8 cellular contexts compared by ENCODE assay signal in the genomic region with DNA sequence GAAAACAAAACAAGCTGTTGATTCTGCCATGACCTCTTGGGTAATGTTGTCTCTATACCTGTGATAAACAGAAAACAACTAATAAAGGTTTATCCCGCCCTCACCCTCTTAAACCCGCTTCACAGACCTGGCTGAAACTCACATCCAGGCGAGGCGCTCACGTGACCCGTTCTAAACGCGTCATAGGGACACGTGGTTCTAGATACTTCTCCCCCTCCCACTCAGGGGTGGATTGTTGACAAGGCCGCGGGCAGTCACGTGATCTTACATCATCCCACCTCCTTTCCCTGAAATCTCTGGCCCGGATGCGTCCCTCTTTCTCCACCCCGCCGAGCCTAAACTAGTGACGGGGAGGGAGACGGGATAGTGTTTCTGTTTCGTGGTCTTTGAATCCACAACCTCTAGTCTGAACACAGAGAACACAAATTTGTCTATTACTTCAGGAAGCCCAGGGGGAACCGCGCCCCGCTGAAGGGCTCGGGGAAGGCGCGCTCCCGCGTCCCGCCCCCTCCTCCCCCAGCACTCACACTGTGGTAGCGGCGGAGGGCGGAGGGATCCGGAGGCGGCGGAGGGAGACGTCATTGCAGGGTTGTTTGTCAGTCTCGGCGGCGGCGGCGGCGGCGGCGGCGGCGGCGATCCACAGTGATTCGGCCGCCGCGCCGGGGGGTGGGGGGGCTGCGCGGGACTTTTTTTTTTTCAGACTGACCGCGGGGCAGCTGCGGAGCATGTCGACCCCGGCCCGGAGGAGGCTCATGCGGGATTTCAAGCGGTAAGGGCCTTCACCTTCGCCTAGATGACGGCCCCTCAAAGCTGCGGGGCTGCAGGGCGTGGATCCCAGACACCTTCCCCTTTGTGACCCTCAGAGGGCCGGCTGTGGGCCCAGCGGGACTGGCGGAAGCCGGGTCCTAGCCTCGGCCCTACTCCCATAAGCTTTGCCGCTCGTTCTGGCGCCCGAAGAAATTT. TPM values are rescaled to one million over a fixed set of nuclear protein-coding genes. Genes with fewer than 3 reads are reported as not detected.
A peak's percentile ranks its signal among the peaks of the same experiment; 100 is the strongest.
DNase-seq lines count a peak whose midpoint lies in the region; ATAC-seq and TF ChIP-seq lines count a peak whose summit lies in the region.

UBE2B (plus strand) TSS at position 699 of the 963 bp plus-strand sequence; CDS start at position 726, 27 bp downstream.

- peaks cover 69% of the 10 kb centered on the region for H3K79me2 ChIP-seq in Karpas-422 (ENCODE audit: low read length)

- intact Hi-C loops in esophagus muscularis mucosa (cut with DNase I), result loop anchor here (1.0 to 10.0 kb wide), 4 partner anchors 41 to 214 kb away; partner anchors contain the start of genes CDKN2AIPNL and PPP2CA

- H3K27ac ChIP-seq in Karpas-422 (ENCODE audit: low read length) (peak within 1 kb of the TSS; percentile 78), esophagus muscularis mucosa (replicated peaks in 1 of 4) (peak within 1 kb of the TSS; percentile 98 to 99 (median 98)), muscle layer of duodenum (ENCODE audit: low read length) (peak within 1 kb of the TSS; percentile 97)

- H3K4me3 ChIP-seq in Karpas-422 (ENCODE audit: low read length) (peak within 1 kb of the TSS; percentile 75), esophagus muscularis mucosa (peak within 1 kb of the TSS; percentile 82 to 99 (median 98)), muscle layer of duodenum (ENCODE audit: low read depth in 1 of 2, low read length in 2 of 2) (peak within 1 kb of the TSS; percentile 92 to 95)

- no peaks in the 10 kb centered on the region for H3K27me3 ChIP-seq in Karpas-422 (ENCODE audit: low read length)
- no peaks in the 10 kb centered on the region for H3K27me3 ChIP-seq in esophagus muscularis mucosa
- H3K27me3 ChIP-seq in muscle layer of duodenum (ENCODE audit: low read depth, low read length), result no peaks in the 10 kb centered on the region

- H2AFZ ChIP-seq in Karpas-422 (ENCODE audit: low read length), result peak within 1 kb of the TSS; percentile 98

- H3K4me1 ChIP-seq in Karpas-422 (ENCODE audit: low read length), result peaks cover 33% of the 10 kb centered on the region
- peaks cover 7 to 59% (median 55%) of the 10 kb centered on the region in 4 donors for H3K4me1 ChIP-seq in esophagus muscularis mucosa
- peaks cover 13 to 37% of the 10 kb centered on the region in 2 donors for H3K4me1 ChIP-seq in muscle layer of duodenum (ENCODE audit: control insufficient read depth in 1 of 2, insufficient read depth in 2 of 2, low read length in 2 of 2)

- TF ChIP-seq EP300 in esophagus muscularis mucosa (IDR thresholded peaks at IDR 0.05), result peak; percentile 0

- peaks cover 7% of the 10 kb centered on the region; the same call in 1 of the 2 replicates for H4K20me1 ChIP-seq in Karpas-422 (ENCODE audit: insufficient read depth, low read depth, low read length)

- peaks cover 13% of the 10 kb centered on the region for H3K36me3 ChIP-seq in Karpas-422 (ENCODE audit: insufficient read depth, low read length)
- peaks cover 0 to 19% (median 8%) of the 10 kb centered on the region in 4 donors for H3K36me3 ChIP-seq in esophagus muscularis mucosa
- H3K36me3 ChIP-seq in muscle layer of duodenum (ENCODE audit: control insufficient read depth in 1 of 2, insufficient read depth in 2 of 2, low read length in 2 of 2), result peaks cover 0 to 13% of the 10 kb centered on the region in 2 donors

- TF ChIP-seq POLR2A in esophagus muscularis mucosa (IDR thresholded peaks at IDR 0.05; ENCODE audit: low read depth), result peak; percentile 48

- H3K9me2 ChIP-seq in Karpas-422 (replicated peaks; ENCODE audit: insufficient read depth, low read length), result no peaks in the 10 kb centered on the region

- no peaks in the 10 kb centered on the region for H3K9me3 ChIP-seq in Karpas-422 (ENCODE audit: low read length)
- no peaks in the 10 kb centered on the region for H3K9me3 ChIP-seq in esophagus muscularis mucosa
- H3K9me3 ChIP-seq in muscle layer of duodenum (ENCODE audit: control insufficient read depth in 1 of 2, low read length in 2 of 2), result no peaks in the 10 kb centered on the region

- H3K4me2 ChIP-seq in Karpas-422 (ENCODE audit: low read depth, low read length, poor library complexity, severe bottlenecking), result peak within 1 kb of the TSS; percentile 81

- peak; percentile 94 for DNase-seq in DMS79 treated with DMSO at 0.1 percent for 48 hours (lab: John Stamatoyannopoulos, UW)
- DNase-seq in Karpas-422, result peak; percentile 99
- DNase-seq in RKO (ENCODE audit: low spot score), result peak; percentile 100
- peak; percentile 90 for DNase-seq in activated T-helper 1 cell treated with Interleukin-2 at 50 U/mL for 16 hours (ENCODE audit: low read depth)
- DNase-seq in esophagus muscularis mucosa (ENCODE audit: extremely low spot score), result peak; percentile 100
- DNase-seq in stimulated activated CD8-positive, alpha-beta memory T cell treated with anti-CD3 and anti-CD28 coated beads, Interleukin-7, amount 100 ng/mL, for 4 hours (ENCODE audit: low read depth in 2 of 2), result peak; percentile 95 to 98

- H3K9ac ChIP-seq in Karpas-422 (ENCODE audit: low read length), result peak within 1 kb of the TSS; percentile 86

- peak in 1 of 3 experiments; percentile 7 for TF ChIP-seq CTCF in esophagus muscularis mucosa (IDR thresholded peaks at IDR 0.05)

- under 1% methylated on average over 42 of the region's 74 CpGs for WGBS in esophagus muscularis mucosa

- peak; percentile 67 for ATAC-seq in GM21825 (IDR thresholded peaks at IDR 0.05; ENCODE audit: unreplicated experiment)

RNA-seq across cellular contexts. Expression of gene UBE2B, which starts in this region (rescaled TPM):
- 47.9 and 113 TPM in 2 replicates for total RNA-seq in Karpas-422 (2014; rRNA removed; shearing (Covaris generic); ENCODE audit: low replicate concordance)
- 10 to 100 TPM; 38.2 to 96.3 (median 52.3) TPM for total RNA-seq in esophagus muscularis mucosa

Comparison
In these comparisons a context has a peak if more than half of its experiments do, and no peak if none do; other contexts are left out.
1. Peak in every context shown above with its lines: DNase-seq, ATAC-seq, H3K4me3 ChIP-seq and H3K27ac ChIP-seq.